1 cellular context compared by ENCODE assay signal in genomic region chr9:128773049-128773448, GRCh38.
TF ChIP-seq lines count a peak whose summit lies in the region.

No MANE protein-coding gene starts in this region.

TF ChIP-seq in GM23338, 12 proteins besides CTCF, POLR2A, EP300 and RAD21:
- TF ChIP-seq ZNF331 (CRISPR knock-in tag; IDR thresholded peaks at IDR 0.05; ENCODE audit: low read depth) (no peak), JUNB (IDR thresholded peaks at IDR 0.05; ENCODE audit: unreplicated experiment) (no peak), ZNF462 (CRISPR knock-in tag; IDR thresholded peaks at IDR 0.05) (no peak), NANOG (IDR thresholded peaks at IDR 0.05; ENCODE audit: borderline replicate concordance) (no peak), STAT1 (IDR thresholded peaks at IDR 0.05; ENCODE audit: unreplicated experiment) (no peak), CREB1 (CRISPR knock-in tag; IDR thresholded peaks at IDR 0.05; ENCODE audit: low read depth) (no peak), EZH2phosphoT487 (IDR thresholded peaks at IDR 0.05; ENCODE audit: unreplicated experiment) (no peak), ZNF114 (CRISPR knock-in tag; IDR thresholded peaks at IDR 0.05) (no peak), POLR2AphosphoS5 (IDR thresholded peaks at IDR 0.05; ENCODE audit: low read depth) (no peak), EZH2 (IDR thresholded peaks at IDR 0.05; ENCODE audit: low read depth, unreplicated experiment) (no peak)
- TF ChIP-seq, protein P1, sequence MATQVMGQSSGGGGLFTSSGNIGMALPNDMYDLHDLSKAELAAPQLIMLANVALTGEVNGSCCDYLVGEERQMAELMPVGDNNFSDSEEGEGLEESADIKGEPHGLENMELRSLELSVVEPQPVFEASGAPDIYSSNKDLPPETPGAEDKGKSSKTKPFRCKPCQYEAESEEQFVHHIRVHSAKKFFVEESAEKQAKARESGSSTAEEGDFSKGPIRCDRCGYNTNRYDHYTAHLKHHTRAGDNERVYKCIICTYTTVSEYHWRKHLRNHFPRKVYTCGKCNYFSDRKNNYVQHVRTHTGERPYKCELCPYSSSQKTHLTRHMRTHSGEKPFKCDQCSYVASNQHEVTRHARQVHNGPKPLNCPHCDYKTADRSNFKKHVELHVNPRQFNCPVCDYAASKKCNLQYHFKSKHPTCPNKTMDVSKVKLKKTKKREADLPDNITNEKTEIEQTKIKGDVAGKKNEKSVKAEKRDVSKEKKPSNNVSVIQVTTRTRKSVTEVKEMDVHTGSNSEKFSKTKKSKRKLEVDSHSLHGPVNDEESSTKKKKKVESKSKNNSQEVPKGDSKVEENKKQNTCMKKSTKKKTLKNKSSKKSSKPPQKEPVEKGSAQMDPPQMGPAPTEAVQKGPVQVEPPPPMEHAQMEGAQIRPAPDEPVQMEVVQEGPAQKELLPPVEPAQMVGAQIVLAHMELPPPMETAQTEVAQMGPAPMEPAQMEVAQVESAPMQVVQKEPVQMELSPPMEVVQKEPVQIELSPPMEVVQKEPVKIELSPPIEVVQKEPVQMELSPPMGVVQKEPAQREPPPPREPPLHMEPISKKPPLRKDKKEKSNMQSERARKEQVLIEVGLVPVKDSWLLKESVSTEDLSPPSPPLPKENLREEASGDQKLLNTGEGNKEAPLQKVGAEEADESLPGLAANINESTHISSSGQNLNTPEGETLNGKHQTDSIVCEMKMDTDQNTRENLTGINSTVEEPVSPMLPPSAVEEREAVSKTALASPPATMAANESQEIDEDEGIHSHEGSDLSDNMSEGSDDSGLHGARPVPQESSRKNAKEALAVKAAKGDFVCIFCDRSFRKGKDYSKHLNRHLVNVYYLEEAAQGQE (IDR thresholded peaks at IDR 0.05; ENCODE audit: unreplicated experiment) = no peak
- TF ChIP-seq, protein P2, sequence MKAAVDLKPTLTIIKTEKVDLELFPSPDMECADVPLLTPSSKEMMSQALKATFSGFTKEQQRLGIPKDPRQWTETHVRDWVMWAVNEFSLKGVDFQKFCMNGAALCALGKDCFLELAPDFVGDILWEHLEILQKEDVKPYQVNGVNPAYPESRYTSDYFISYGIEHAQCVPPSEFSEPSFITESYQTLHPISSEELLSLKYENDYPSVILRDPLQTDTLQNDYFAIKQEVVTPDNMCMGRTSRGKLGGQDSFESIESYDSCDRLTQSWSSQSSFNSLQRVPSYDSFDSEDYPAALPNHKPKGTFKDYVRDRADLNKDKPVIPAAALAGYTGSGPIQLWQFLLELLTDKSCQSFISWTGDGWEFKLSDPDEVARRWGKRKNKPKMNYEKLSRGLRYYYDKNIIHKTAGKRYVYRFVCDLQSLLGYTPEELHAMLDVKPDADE (IDR thresholded peaks at IDR 0.05) = no peak
